ENCODE assay signal across 8 cellular contexts in the genomic region with DNA sequence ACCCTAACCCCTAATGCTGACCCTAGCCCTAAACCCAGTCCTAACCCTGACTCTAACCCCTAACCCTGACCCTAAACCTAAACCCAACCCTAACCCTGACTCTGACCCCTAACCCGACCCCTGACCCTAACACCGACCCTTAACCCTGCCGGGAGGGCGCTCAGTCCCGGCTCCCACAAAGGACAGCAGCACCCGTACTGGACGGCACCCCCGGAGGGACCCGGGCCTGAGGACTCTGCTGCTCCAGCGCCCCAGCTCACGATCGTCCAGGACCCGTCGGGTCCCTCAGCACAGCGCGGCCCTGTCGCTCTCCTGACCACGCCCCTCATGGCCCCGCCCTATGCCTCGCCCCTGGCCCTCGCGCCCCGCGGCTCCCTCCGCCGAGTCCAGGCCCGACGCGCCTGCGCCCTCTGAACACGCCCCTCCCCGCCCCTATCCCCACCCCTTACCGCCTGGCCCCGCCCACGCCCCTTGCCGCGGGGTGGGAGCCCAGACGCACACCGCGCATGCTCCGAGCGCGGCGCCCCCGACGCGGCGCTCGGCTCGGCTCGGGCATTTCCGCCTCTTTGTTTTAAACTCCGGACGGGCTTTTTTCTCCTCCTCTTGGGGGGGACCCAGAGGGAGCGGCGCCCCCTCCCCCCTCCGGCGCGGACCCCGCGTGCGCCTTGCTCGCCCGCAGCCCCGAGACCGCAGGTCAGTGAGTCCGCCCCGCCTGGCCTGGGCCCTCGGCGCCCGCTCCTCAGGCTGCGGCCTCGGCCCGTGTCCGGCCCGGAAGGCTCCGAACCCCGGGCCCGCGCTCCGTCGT. TPM values are rescaled to one million over a fixed set of nuclear protein-coding genes. Genes with fewer than 3 reads are reported as not detected.
A peak's percentile ranks its signal among the peaks of the same experiment; 100 is the strongest.
DNase-seq lines count a peak whose midpoint lies in the region; ATAC-seq and TF ChIP-seq lines count a peak whose summit lies in the region.

A gene with protein sequence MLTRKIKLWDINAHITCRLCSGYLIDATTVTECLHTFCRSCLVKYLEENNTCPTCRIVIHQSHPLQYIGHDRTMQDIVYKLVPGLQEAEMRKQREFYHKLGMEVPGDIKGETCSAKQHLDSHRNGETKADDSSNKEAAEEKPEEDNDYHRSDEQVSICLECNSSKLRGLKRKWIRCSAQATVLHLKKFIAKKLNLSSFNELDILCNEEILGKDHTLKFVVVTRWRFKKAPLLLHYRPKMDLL (plus strand): TSS at position 555 of the 805 bp plus-strand sequence. CDS start 27,849 bp downstream, outside the sequence.

- H3K79me2 ChIP-seq in PC-9 (ENCODE audit: low read depth) = peaks cover 40% of the 10 kb centered on the region

- H3K9me3 ChIP-seq in PC-9 (ENCODE audit: insufficient read depth, low read depth) (no peaks in the 10 kb centered on the region), mucosa of stomach (ENCODE audit: control insufficient read depth, low read length) (no peaks in the 10 kb centered on the region)

- no peak for TF ChIP-seq CTCF in PC-9 (conservative IDR thresholded peaks at IDR 0.05)
- no peak for TF ChIP-seq CTCF in epithelial cell of proximal tubule (conservative IDR thresholded peaks at IDR 0.05; ENCODE audit: low read depth, low read length)

- in situ Hi-C loops in KBM-7 (cut with MboI; ENCODE audit: low pct_unique_long_range_greater_than_20kb, low sequenced_read_pairs) = no loop called here

- peak within 1 kb of the TSS; percentile 91 for H3K4me2 ChIP-seq in PC-9

- intact Hi-C loops in PC-9 (cut with micrococcal nuclease; ENCODE audit: unreplicated experiment) = loop anchor here (2.0 kb wide), 1 partner anchor 19 kb away; no protein-coding TSS in a partner anchor

- H3K27ac ChIP-seq in PC-9 = peak within 1 kb of the TSS; percentile 45; the same call in 1 of the 2 replicates

- CTCF ChIA-PET in PC-9 (lab: Charles Lee) = no interaction called here

- H3F3A ChIP-seq in PC-9 (ENCODE audit: insufficient read depth, low read depth) = peaks cover 4% of the 10 kb centered on the region; the same call in 1 of the 2 replicates

- ATAC-seq in GM21723 (IDR thresholded peaks at IDR 0.05; ENCODE audit: unreplicated experiment) = peak; percentile 87

- DNase-seq in DMS153 treated with DMSO at 0.1 percent for 48 hours (lab: John Stamatoyannopoulos, UW; ENCODE audit: unreplicated experiment) (peak; percentile 37), KBM-7 (peak; percentile 79), PC-9 (peak; percentile 81 to 97), epithelial cell of proximal tubule (ENCODE audit: low read depth) (no peak)
- peak; percentile 97 for DNase-seq in activated T-cell treated with anti-CD3 and anti-CD28 coated beads, Interleukin-2, amount 50 U/mL, for 1 hour
- DNase-seq in stimulated activated CD8-positive, alpha-beta memory T cell treated with anti-CD3 and anti-CD28 coated beads, Interleukin-4, amount 100 ng/mL, for 48 hours = peak; percentile 99

- H4K20me1 ChIP-seq in PC-9 (ENCODE audit: insufficient read depth) = peaks cover 12% of the 10 kb centered on the region

- BruUV-seq in PC-9 (replicated peaks; lab: Mats Ljungman, UMichigan) = TSS peak; percentile 60

- H3K36me3 ChIP-seq in PC-9 (ENCODE audit: low read depth) = no peaks in the 10 kb centered on the region
- H3K36me3 ChIP-seq in mucosa of stomach (ENCODE audit: control insufficient read depth, insufficient read depth, low read length) = no peaks in the 10 kb centered on the region

- peak within 1 kb of the TSS; percentile 99 for H3K9ac ChIP-seq in mucosa of stomach (ENCODE audit: low read length)

- H3K27me3 ChIP-seq in PC-9 (ENCODE audit: insufficient read depth, low read depth) (no peaks in the 10 kb centered on the region), mucosa of stomach (ENCODE audit: control insufficient read depth, insufficient read depth, low read length) (no peaks in the 10 kb centered on the region)

- POLR2A ChIA-PET in PC-9 (lab: Charles Lee; ENCODE audit: unreplicated experiment) = interaction anchor here (0.5 to 0.7 kb wide), 3 partner anchors 10 to 995 kb away, joined by 4 to 8 read pairs (median 7); no protein-coding TSS in a partner anchor

- H3K4me1 ChIP-seq in PC-9 (replicated peaks; ENCODE audit: insufficient read depth) (0 out of 2 replicates have a peak, but pooled peaks cover 5% of the 10 kb centered on the region), mucosa of stomach (ENCODE audit: control insufficient read depth, insufficient read depth, low read length) (peaks cover 59% of the 10 kb centered on the region)

- H2AFZ ChIP-seq in PC-9 = peak within 1 kb of the TSS; percentile 75

- H3K9me2 ChIP-seq in PC-9 (ENCODE audit: insufficient read depth) = no peaks in the 10 kb centered on the region

- H3K4me3 ChIP-seq in PC-9 = peak within 1 kb of the TSS; percentile 95
- peak within 1 kb of the TSS; percentile 97 for H3K4me3 ChIP-seq in epithelial cell of proximal tubule (ENCODE audit: low read depth, low read length)
- peak within 1 kb of the TSS; percentile 87 for H3K4me3 ChIP-seq in mucosa of stomach (ENCODE audit: low read length)

RNA-seq across cellular contexts. Expression of the gene that starts here (rescaled TPM):
- total RNA-seq in PC-9 (2021) (60.5 and 60.8 TPM in 2 replicates), epithelial cell of proximal tubule (34.6 and 35.2 TPM in 2 replicates)
